21 cellular contexts compared by ENCODE assay signal in the genomic region with DNA sequence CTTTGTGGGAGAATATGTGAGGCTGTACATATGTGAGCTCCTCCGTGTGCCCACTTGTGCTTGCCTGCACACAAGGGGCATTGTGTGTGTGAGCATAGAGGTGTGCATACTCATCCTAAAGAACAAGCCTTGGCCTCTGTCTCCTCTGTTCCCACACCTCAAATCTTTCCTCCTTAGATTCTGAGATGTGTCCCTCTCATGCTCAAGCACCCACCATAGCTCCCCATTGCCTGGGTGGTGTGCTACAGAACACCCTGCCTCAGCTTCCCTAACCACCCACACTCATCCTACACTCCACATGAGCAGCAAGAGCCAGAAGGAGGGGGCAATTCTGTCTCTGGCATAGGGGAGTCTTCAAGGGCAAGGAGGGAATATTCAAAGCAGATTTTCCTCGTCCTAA. TPM values are rescaled to one million over a fixed set of nuclear protein-coding genes. Genes with fewer than 3 reads are reported as not detected.
A peak's percentile ranks its signal among the peaks of the same experiment; 100 is the strongest.
DNase-seq lines count a peak whose midpoint lies in the region; ATAC-seq, FAIRE-seq and TF ChIP-seq lines count a peak whose summit lies in the region.
"Had no signal": no experiment of that assay in that cellular context is flagged by ENCODE, and none has a peak within 500 bp of the region (broad histone marks: within the 10 kb centered on the region; RNA-seq: fewer than 3 reads in every experiment).

No MANE protein-coding gene starts in this region.

- H3K4me3 Mint-ChIP-seq in endodermal cell = peak overlapping the region; percentile 45
- H3K4me3 Mint-ChIP-seq in naive thymus-derived CD4-positive, alpha-beta T cell = peak overlapping the region in 6 of 10 donors; percentile 24 to 57 (median 42)
- H3K4me3 Mint-ChIP-seq: activated T-cell treated with anti-CD3 and anti-CD28 coated beads, Interleukin-2, amount 50 U/mL, for 4 hours; CD4-positive, alpha-beta T cell; stimulated activated memory B cell treated with anti-CD40 and anti-IgM and Interleukin-4, amounts not matched to agents 10 μg/mL and 1 μg/mL and 100 μg/mL, for 72 hours had no signal

- no peak for TF ChIP-seq POLR2A in A549 (IDR thresholded peaks at IDR 0.05; ENCODE audit: low read length)

- peaks cover 8% of the 10 kb centered on the region; the same call in 2 of the 3 replicates for H3K4me1 ChIP-seq in A549
- peaks cover 46% of the 10 kb centered on the region for H3K4me1 ChIP-seq in HUES6 (ENCODE audit: control insufficient read depth, insufficient read depth, low read length)
- H3K4me1 ChIP-seq in endodermal cell (ENCODE audit: control insufficient read depth, insufficient read depth, low read length) = peaks cover 8% of the 10 kb centered on the region
- no peaks in the 10 kb centered on the region for H3K4me1 ChIP-seq in naive thymus-derived CD4-positive, alpha-beta T cell (ENCODE audit: control insufficient read depth in 2 of 2, insufficient read depth in 2 of 2, low read length in 2 of 2)

- no peak overlapping the region for H3K27ac Mint-ChIP-seq in endodermal cell
- H3K27ac Mint-ChIP-seq in naive thymus-derived CD4-positive, alpha-beta T cell = peak overlapping the region in 1 of 9 donors; percentile 91
- H3K27ac Mint-ChIP-seq: activated CD8-positive, alpha-beta T cell treated with anti-CD3 and anti-CD28 coated beads for 36 hours; CD4-positive, alpha-beta T cell; stimulated activated memory B cell treated with anti-CD40 and anti-IgM and Interleukin-4, amounts not matched to agents 10 μg/mL and 1 μg/mL and 100 μg/mL, for 72 hours; T-cell had no signal

- WGBS in A549 (ENCODE audit: missing lambda C conversion rate) = 68% methylated on average over 2 of the region's 2 CpGs
- 94 to 100% methylated on average over 1 to 2 of the region's 2 CpGs for WGBS in endodermal cell (ENCODE audit: insufficient coverage in 1 of 2, insufficient read length in 1 of 2), 2 experiments

- H3K9me3 ChIP-seq in A549 (no peaks in the 10 kb centered on the region), HUES6 (ENCODE audit: control insufficient read depth, insufficient read depth, low read depth, low read length) (no peaks in the 10 kb centered on the region), endodermal cell (ENCODE audit: control insufficient read depth, low read length) (no peaks in the 10 kb centered on the region)
- no peaks in the 10 kb centered on the region for H3K9me3 ChIP-seq in naive thymus-derived CD4-positive, alpha-beta T cell (ENCODE audit: control insufficient read depth in 2 of 3, low read length in 3 of 3)
- H3K9me3 ChIP-seq: heart right ventricle, upper lobe of left lung had no signal

- no peaks in the 10 kb centered on the region for H3K9me3 Mint-ChIP-seq in endodermal cell
- H3K9me3 Mint-ChIP-seq in naive thymus-derived CD4-positive, alpha-beta T cell = peaks cover 0 to 2% (median 0%) of the 10 kb centered on the region in 11 donors
- H3K9me3 Mint-ChIP-seq: activated CD8-positive, alpha-beta T cell treated with anti-CD3 and anti-CD28 coated beads for 36 hours; activated T-cell treated with anti-CD3 and anti-CD28 coated beads, Interleukin-2, amount 50 U/mL, for 4 hours; CD4-positive, alpha-beta T cell; stimulated activated memory B cell treated with anti-CD40 and anti-IgM and Interleukin-4, amounts not matched to agents 10 μg/mL and 1 μg/mL and 100 μg/mL, for 72 hours; T-cell had no signal

- peaks cover 11% of the 10 kb centered on the region for H3K27me3 Mint-ChIP-seq in endodermal cell (ENCODE audit: insufficient read depth)
- H3K27me3 Mint-ChIP-seq in naive thymus-derived CD4-positive, alpha-beta T cell = peaks cover 0 to 15% (median 7%) of the 10 kb centered on the region in 5 donors

- TF ChIP-seq CTCF in A549 (IDR thresholded peaks at IDR 0.05) (no peak), endodermal cell (conservative IDR thresholded peaks at IDR 0.05) (no peak)

- H3K27me3 ChIP-seq in HUES6 (ENCODE audit: control insufficient read depth, insufficient read depth, low read length) (no peaks in the 10 kb centered on the region), endodermal cell (ENCODE audit: control insufficient read depth, insufficient read depth, low read length, poor library complexity, severe bottlenecking) (no peaks in the 10 kb centered on the region)
- no peaks in the 10 kb centered on the region for H3K27me3 ChIP-seq in naive thymus-derived CD4-positive, alpha-beta T cell (ENCODE audit: control insufficient read depth in 2 of 2, insufficient read depth in 2 of 2, low read length in 2 of 2)
- H3K27me3 ChIP-seq: upper lobe of left lung had no signal

- H3K36me3 ChIP-seq in HUES6 (ENCODE audit: control insufficient read depth, insufficient read depth, low read length) (no peaks in the 10 kb centered on the region), endodermal cell (ENCODE audit: control insufficient read depth, insufficient read depth, low read length) (no peaks in the 10 kb centered on the region)
- no peaks in the 10 kb centered on the region for H3K36me3 ChIP-seq in naive thymus-derived CD4-positive, alpha-beta T cell (ENCODE audit: control insufficient read depth in 2 of 3, insufficient read depth in 3 of 3, low read length in 3 of 3)
- H3K36me3 ChIP-seq: heart right ventricle, upper lobe of left lung had no signal

- CTCF ChIA-PET in A549 (lab: Yijun Ruan, JAX) = interaction anchor here (1.2 to 6.9 kb wide), 5 partner anchors 12 to 216 kb away, joined by 3 to 55 read pairs (median 26); a partner anchor contains a TSS
- CTCF ChIA-PET in naive thymus-derived CD4-positive, alpha-beta T cell (lab: Charles Lee) = no interaction called here

- no peak for TF ChIP-seq EP300 in A549 (IDR thresholded peaks at IDR 0.05)

- ATAC-seq in A549 (no peak), GM21526 (IDR thresholded peaks at IDR 0.05; ENCODE audit: low FRiP score, unreplicated experiment) (no peak)
- no peak for ATAC-seq in naive thymus-derived CD4-positive, alpha-beta T cell
- ATAC-seq: heart right ventricle had no signal

- no peak overlapping the region for H3K9ac ChIP-seq in HUES6 (ENCODE audit: low read length)
- no peak overlapping the region for H3K9ac ChIP-seq in endodermal cell (ENCODE audit: extremely low read depth, low read length, poor library complexity, severe bottlenecking)
- H3K9ac ChIP-seq: KMS-11 had no signal

- H3K4me1 Mint-ChIP-seq in endodermal cell = peaks cover 25% of the 10 kb centered on the region
- peaks cover 0 to 10% (median 7%) of the 10 kb centered on the region in 7 donors for H3K4me1 Mint-ChIP-seq in naive thymus-derived CD4-positive, alpha-beta T cell

- DNase-seq in A549 (ENCODE audit: low read depth in 1 of 2, low spot score in 1 of 2) (no peak), endodermal cell (no peak)
- DNase-seq in naive thymus-derived CD4-positive, alpha-beta T cell = no peak
- DNase-seq in activated CD4-positive, alpha-beta T cell treated with anti-CD3 and anti-CD28 coated beads for 48 hours = no peak
- DNase-seq in effector CD8-positive, alpha-beta T cell (lab: John Stamatoyannopoulos, UW) = no peak
- DNase-seq in activated naive CD4-positive, alpha-beta T cell treated with anti-CD3 and anti-CD28 coated beads, Interleukin-2, amount 50 U/mL, for 16 hours = no peak
- DNase-seq: activated T-cell treated with anti-CD3 and anti-CD28 coated beads, Interleukin-2, amount 50 U/mL, for 4 hours; heart right ventricle; kidney; NCI-H1048; NCI-H2029; NCI-H446 had no signal

- intact Hi-C loops in naive thymus-derived CD4-positive, alpha-beta T cell (cut with micrococcal nuclease) = no loop called here

- FAIRE-seq in A549 (lab: Jason Lieb, UNC) = no peak
- FAIRE-seq: bronchial epithelial cell, kidney had no signal

- POLR2A ChIA-PET in A549 (lab: Yijun Ruan, JAX) = no interaction called here
- POLR2A ChIA-PET in naive thymus-derived CD4-positive, alpha-beta T cell (lab: Charles Lee) = no interaction called here

- H3K4me2 ChIP-seq in A549 = no peak overlapping the region
- H3K4me2 ChIP-seq: KMS-11 had no signal

- no peak overlapping the region for H3K4me3 ChIP-seq in A549
- H3K4me3 ChIP-seq in HUES6 (ENCODE audit: low read depth, low read length) = peak overlapping the region; percentile 39; the same call in 1 of the 2 replicates
- no peak overlapping the region for H3K4me3 ChIP-seq in endodermal cell (ENCODE audit: low read length)
- no peak overlapping the region for H3K4me3 ChIP-seq in naive thymus-derived CD4-positive, alpha-beta T cell (ENCODE audit: low read length)
- H3K4me3 ChIP-seq: heart right ventricle, upper lobe of left lung had no signal

- TF ChIP-seq RAD21 in A549 (conservative IDR thresholded peaks at IDR 0.05 in 1 of 2, IDR thresholded peaks at IDR 0.05 in 1 of 2) = no peak

- H3K36me3 Mint-ChIP-seq in endodermal cell (ENCODE audit: low read depth) = no peaks in the 10 kb centered on the region
- H3K36me3 Mint-ChIP-seq in naive thymus-derived CD4-positive, alpha-beta T cell = no peaks in the 10 kb centered on the region
- H3K36me3 Mint-ChIP-seq: stimulated activated memory B cell treated with anti-CD40 and anti-IgM and Interleukin-4, amounts not matched to agents 10 μg/mL and 1 μg/mL and 100 μg/mL, for 72 hours; T-cell had no signal

- H3K27ac ChIP-seq in A549 = no peak overlapping the region
- H3K27ac ChIP-seq in HUES6 (ENCODE audit: low read depth, low read length) = no peak overlapping the region
- H3K27ac ChIP-seq in endodermal cell (ENCODE audit: low read depth, low read length) = peak overlapping the region; percentile 41
- H3K27ac ChIP-seq in naive thymus-derived CD4-positive, alpha-beta T cell (ENCODE audit: low read depth, low read length) = no peak overlapping the region
- H3K27ac ChIP-seq: heart right ventricle, KMS-11, upper lobe of left lung had no signal

TF ChIP-seq in A549, 52 proteins besides CTCF, POLR2A, EP300 and RAD21:
- TF ChIP-seq ZFP36 (IDR thresholded peaks at IDR 0.05; ENCODE audit: borderline replicate concordance, partially characterized antibody) = peak; percentile 84
- TF ChIP-seq KDM5A (IDR thresholded peaks at IDR 0.05) = no peak

RNA-seq across cellular contexts. Expression of a gene that starts 27.7 kb away (rescaled TPM):
- 2.2 and 3.3 TPM in 2 replicates for polyA plus RNA-seq in A549 (2011; rRNA removed)
- polyA plus RNA-seq in A549 (2012; cell fraction: cytosol; rRNA removed) = 10.4 and 14.0 TPM in 2 replicates
- 8.9 and 11.4 TPM in 2 replicates for polyA plus RNA-seq in A549 (2012; cell fraction: nucleus; rRNA removed)
- 2.9 to 3.5 TPM (median 3.3 TPM) in 3 replicates for polyA plus RNA-seq in A549 (2017; fragmentation: RNase III; extraction: RNeasy Plus Mini Kit Qiagen cat#74134 plus additional on column Dnase treatment)
- 4.1 and 4.4 TPM in 2 replicates for polyA minus RNA-seq in A549 (2011; rRNA and poly(A)+ RNA removed)
- 10 to 100 TPM in 1 of 2 donors, 1 to 10 TPM in 1; 7.9 to 19.7 TPM for total RNA-seq in endodermal cell
- polyA plus RNA-seq in endodermal cell (2013, experiment 1 of 2) = 29.2 TPM
- polyA plus RNA-seq in endodermal cell (2013, experiment 2 of 2) = 22.2 TPM
- not detected for total RNA-seq in naive thymus-derived CD4-positive, alpha-beta T cell
- not detected for polyA plus RNA-seq in naive thymus-derived CD4-positive, alpha-beta T cell
- total RNA-seq: activated CD8-positive, alpha-beta T cell treated with anti-CD3 and anti-CD28 coated beads for 36 hours; activated T-cell treated with anti-CD3 and anti-CD28 coated beads, Interleukin-2, amount 50 U/mL, for 4 hours; bronchial epithelial cell; CD4-positive, alpha-beta T cell had no signal

Comparison
In these comparisons a context has a peak if more than half of its experiments do, and no peak if none do; other contexts are left out.
1. RNA of a gene that starts 27.7 kb away (total RNA-seq): 7.9 to 19.7 TPM in endodermal cell; not detected in naive thymus-derived CD4-positive, alpha-beta T cell; every median in the first group is over 4 times any median in the second.